ENCODE assay signal across 27 cellular contexts in genomic region chr2:134325696-134326095, GRCh38.
DNase-seq lines count a peak whose midpoint lies in the region; ATAC-seq, FAIRE-seq and TF ChIP-seq lines count a peak whose summit lies in the region.
"Had no signal": no experiment of that assay in that cellular context is flagged by ENCODE, and none has a peak within 500 bp of the region (broad histone marks: within the 10 kb centered on the region; RNA-seq: fewer than 3 reads in every experiment).

No MANE protein-coding gene starts in this region.

- H3K9me3 Mint-ChIP-seq in activated CD4-positive, alpha-beta T cell treated with anti-CD3 and anti-CD28 coated beads, Interleukin-2, amount 10 ng/mL, durations not matched to agents 24 days and 14 days: no peaks in the 10 kb centered on the region
- H3K9me3 Mint-ChIP-seq in CD4-positive, alpha-beta T cell: no peaks in the 10 kb centered on the region
- peaks cover 4% of the 10 kb centered on the region for H3K9me3 Mint-ChIP-seq in activated T-helper 17 cell treated with anti-CD3 and anti-CD28 coated beads, Interleukin-2, amount 50 U/mL, for 72 hours
- H3K9me3 Mint-ChIP-seq in natural killer cell treated with Interleukin-12 subunit alpha and Interleukin-12 subunit beta and Interleukin-15 and Interleukin-18, amount 100 ng/mL, for 72 hours: no peaks in the 10 kb centered on the region
- H3K9me3 Mint-ChIP-seq: nephron had no signal

- TF ChIP-seq CTCF in CD4-positive, alpha-beta T cell (IDR thresholded peaks at IDR 0.05): no peak

- FAIRE-seq in small intestine (lab: Jason Lieb, UNC): no peak
- FAIRE-seq: G401.6 had no signal

- no peaks in the 10 kb centered on the region for H3K27me3 Mint-ChIP-seq in activated CD4-positive, alpha-beta T cell treated with anti-CD3 and anti-CD28 coated beads, Interleukin-2, amount 10 ng/mL, durations not matched to agents 24 days and 14 days
- H3K27me3 Mint-ChIP-seq in CD4-positive, alpha-beta T cell: no peaks in the 10 kb centered on the region
- H3K27me3 Mint-ChIP-seq in activated T-helper 17 cell treated with anti-CD3 and anti-CD28 coated beads, Interleukin-2, amount 50 U/mL, for 72 hours: no peaks in the 10 kb centered on the region
- H3K27me3 Mint-ChIP-seq in natural killer cell treated with Interleukin-12 subunit alpha and Interleukin-12 subunit beta and Interleukin-15 and Interleukin-18, amount 100 ng/mL, for 72 hours: no peaks in the 10 kb centered on the region
- H3K27me3 Mint-ChIP-seq: activated naive CD8-positive, alpha-beta T cell had no signal

- no peak overlapping the region for H3K27ac ChIP-seq in CD4-positive, alpha-beta T cell (ENCODE audit: low read depth, low read length)
- peak overlapping the region in 1 of 2 donors; percentile 53 for H3K27ac ChIP-seq in small intestine (ENCODE audit: low read depth in 1 of 2, low read length in 1 of 2)
- H3K27ac ChIP-seq: hepatocyte, KMS-11, tibial nerve had no signal

- POLR2A ChIA-PET in CD4-positive, alpha-beta T cell (lab: Charles Lee): interaction anchor here (0.6 kb wide), 1 partner anchor 127 kb away, joined by 4 read pairs; no protein-coding TSS in a partner anchor

- H3K27ac Mint-ChIP-seq in activated CD4-positive, alpha-beta T cell treated with anti-CD3 and anti-CD28 coated beads, Interleukin-2, amount 10 ng/mL, durations not matched to agents 24 days and 14 days: peak overlapping the region; percentile 14
- H3K27ac Mint-ChIP-seq in CD4-positive, alpha-beta T cell: peak overlapping the region; percentile 18
- H3K27ac Mint-ChIP-seq in activated T-helper 17 cell treated with anti-CD3 and anti-CD28 coated beads, Interleukin-2, amount 50 U/mL, for 72 hours: peak overlapping the region; percentile 61
- H3K27ac Mint-ChIP-seq in natural killer cell treated with Interleukin-12 subunit alpha and Interleukin-12 subunit beta and Interleukin-15 and Interleukin-18, amount 100 ng/mL, for 72 hours: peak overlapping the region in 1 of 2 donors; percentile 24
- H3K27ac Mint-ChIP-seq: activated naive CD8-positive, alpha-beta T cell; nephron had no signal

- H3K4me1 Mint-ChIP-seq in activated CD4-positive, alpha-beta T cell treated with anti-CD3 and anti-CD28 coated beads, Interleukin-2, amount 10 ng/mL, durations not matched to agents 24 days and 14 days: peaks cover 52% of the 10 kb centered on the region
- H3K4me1 Mint-ChIP-seq in CD4-positive, alpha-beta T cell (ENCODE audit: low read depth): peaks cover 78% of the 10 kb centered on the region
- peaks cover 64% of the 10 kb centered on the region for H3K4me1 Mint-ChIP-seq in activated T-helper 17 cell treated with anti-CD3 and anti-CD28 coated beads, Interleukin-2, amount 50 U/mL, for 72 hours
- peaks cover 47 to 50% of the 10 kb centered on the region in 2 donors for H3K4me1 Mint-ChIP-seq in natural killer cell treated with Interleukin-12 subunit alpha and Interleukin-12 subunit beta and Interleukin-15 and Interleukin-18, amount 100 ng/mL, for 72 hours (ENCODE audit: low read depth in 2 of 2)

- CTCF ChIA-PET in CD4-positive, alpha-beta T cell (lab: Charles Lee): no interaction called here

- H3K36me3 ChIP-seq in small intestine (ENCODE audit: control insufficient read depth in 2 of 2, insufficient read depth in 2 of 2, low read length in 2 of 2): peaks cover 0 to 8% of the 10 kb centered on the region in 2 donors

- no peaks in the 10 kb centered on the region for H3K9me3 ChIP-seq in CD4-positive, alpha-beta T cell (ENCODE audit: control insufficient read depth, low read length)
- H3K9me3 ChIP-seq in small intestine (ENCODE audit: control insufficient read depth, low read depth): no peaks in the 10 kb centered on the region
- H3K9me3 ChIP-seq: tibial nerve had no signal

- peaks cover 13% of the 10 kb centered on the region for H3K36me3 Mint-ChIP-seq in activated CD4-positive, alpha-beta T cell treated with anti-CD3 and anti-CD28 coated beads, Interleukin-2, amount 10 ng/mL, durations not matched to agents 24 days and 14 days (ENCODE audit: low read depth)
- peaks cover 28% of the 10 kb centered on the region for H3K36me3 Mint-ChIP-seq in CD4-positive, alpha-beta T cell (ENCODE audit: low read depth)
- H3K36me3 Mint-ChIP-seq in activated T-helper 17 cell treated with anti-CD3 and anti-CD28 coated beads, Interleukin-2, amount 50 U/mL, for 72 hours (ENCODE audit: low read depth): peaks cover 77% of the 10 kb centered on the region
- peaks cover 18% of the 10 kb centered on the region for H3K36me3 Mint-ChIP-seq in natural killer cell treated with Interleukin-12 subunit alpha and Interleukin-12 subunit beta and Interleukin-15 and Interleukin-18, amount 100 ng/mL, for 72 hours

- H3K27me3 ChIP-seq in CD4-positive, alpha-beta T cell (ENCODE audit: control insufficient read depth, insufficient read depth, low read length): no peaks in the 10 kb centered on the region
- no peaks in the 10 kb centered on the region for H3K27me3 ChIP-seq in small intestine (ENCODE audit: control insufficient read depth in 2 of 2, insufficient read depth in 2 of 2, low read length in 2 of 2)
- H3K27me3 ChIP-seq: hepatocyte, tibial nerve had no signal

- H3K4me3 Mint-ChIP-seq in activated CD4-positive, alpha-beta T cell treated with anti-CD3 and anti-CD28 coated beads, Interleukin-2, amount 10 ng/mL, durations not matched to agents 24 days and 14 days: peak overlapping the region; percentile 43
- no peak overlapping the region for H3K4me3 Mint-ChIP-seq in CD4-positive, alpha-beta T cell
- H3K4me3 Mint-ChIP-seq in activated T-helper 17 cell treated with anti-CD3 and anti-CD28 coated beads, Interleukin-2, amount 50 U/mL, for 72 hours: no peak overlapping the region
- peak overlapping the region; percentile 7 for H3K4me3 Mint-ChIP-seq in natural killer cell treated with Interleukin-12 subunit alpha and Interleukin-12 subunit beta and Interleukin-15 and Interleukin-18, amount 100 ng/mL, for 72 hours
- H3K4me3 Mint-ChIP-seq: activated naive CD8-positive, alpha-beta T cell; nephron had no signal

- H3K4me3 ChIP-seq in small intestine (ENCODE audit: low read depth in 1 of 2, low read length in 2 of 2): no peak overlapping the region
- H3K4me3 ChIP-seq: hepatocyte, tibial nerve had no signal

- DNase-seq in activated CD4-positive, alpha-beta T cell treated with anti-CD3 and anti-CD28 coated beads, Interleukin-2, amount 10 ng/mL, durations not matched to agents 24 days and 14 days: no peak
- DNase-seq in activated CD4-positive, alpha-beta T cell treated with anti-CD3 and anti-CD28 coated beads for 4 hours: no peak
- DNase-seq in CD4-positive, alpha-beta T cell: no peak
- DNase-seq in natural killer cell treated with Interleukin-12 subunit alpha and Interleukin-12 subunit beta and Interleukin-15 and Interleukin-18, amount 100 ng/mL, for 72 hours (ENCODE audit: low spot score): no peak
- no peak for DNase-seq in small intestine
- DNase-seq: 8988T; activated CD4-positive, CD25-positive, alpha-beta regulatory T cell treated with anti-CD3 and anti-CD28 coated beads, Interleukin-2, amount 50 U/mL, for 72 hours; DMS53; foreskin fibroblast; GOT3; midbrain; NCI-H1436 treated with DMSO at 0.1 percent for 48 hours; NCI-H2107; NCI-H446; NCI-H82; retina; stimulated activated CD4-positive, alpha-beta T cell treated with anti-CD3 and anti-CD28 coated beads, Interleukin-4, amount 100 ng/mL, for 1 hour; stimulated activated naive CD4-positive, alpha-beta T cell treated with Interleukin-2 at 50 U/mL for 16 hours had no signal

- intact Hi-C loops in activated CD4-positive, alpha-beta T cell treated with anti-CD3 and anti-CD28 coated beads, Interleukin-2, amount 10 ng/mL, durations not matched to agents 24 days and 14 days (cut with micrococcal nuclease): no loop called here
- intact Hi-C loops in CD4-positive, alpha-beta T cell (cut with DNase I, micrococcal nuclease): no loop called here

- ATAC-seq in CD4-positive, alpha-beta T cell (ENCODE audit: poor library complexity): no peak
- no peak for ATAC-seq in activated T-helper 17 cell treated with anti-CD3 and anti-CD28 coated beads, Interleukin-2, amount 50 U/mL, for 72 hours (replicated peaks)
- no peak for ATAC-seq in natural killer cell treated with Interleukin-12 subunit alpha and Interleukin-12 subunit beta and Interleukin-15 and Interleukin-18, amount 100 ng/mL, for 72 hours
- ATAC-seq in GM19023 (IDR thresholded peaks at IDR 0.05; ENCODE audit: unreplicated experiment) (no peak), HG02588 (IDR thresholded peaks at IDR 0.05; ENCODE audit: unreplicated experiment) (no peak)

- 84 to 97% (median 95%) methylated on average over 1 of the region's 1 CpG for WGBS in small intestine, 3 donors

- H3K4me1 ChIP-seq in small intestine (ENCODE audit: control insufficient read depth in 2 of 2, insufficient read depth in 1 of 2, low read depth in 1 of 2, low read length in 1 of 2): peaks cover 0 to 5% of the 10 kb centered on the region in 2 donors

Comparison
In these comparisons a context has a peak if more than half of its experiments do, and no peak if none do; other contexts are left out.
1. H3K4me3 Mint-ChIP-seq: peak in activated CD4-positive, alpha-beta T cell treated with anti-CD3 and anti-CD28 coated beads, Interleukin-2, amount 10 ng/mL, durations not matched to agents 24 days and 14 days (single experiment) and natural killer cell treated with Interleukin-12 subunit alpha and Interleukin-12 subunit beta and Interleukin-15 and Interleukin-18, amount 100 ng/mL, for 72 hours (single experiment); none in CD4-positive, alpha-beta T cell (single experiment) and activated T-helper 17 cell treated with anti-CD3 and anti-CD28 coated beads, Interleukin-2, amount 50 U/mL, for 72 hours (single experiment).